8 cellular contexts compared by ENCODE assay signal in the genomic region with DNA sequence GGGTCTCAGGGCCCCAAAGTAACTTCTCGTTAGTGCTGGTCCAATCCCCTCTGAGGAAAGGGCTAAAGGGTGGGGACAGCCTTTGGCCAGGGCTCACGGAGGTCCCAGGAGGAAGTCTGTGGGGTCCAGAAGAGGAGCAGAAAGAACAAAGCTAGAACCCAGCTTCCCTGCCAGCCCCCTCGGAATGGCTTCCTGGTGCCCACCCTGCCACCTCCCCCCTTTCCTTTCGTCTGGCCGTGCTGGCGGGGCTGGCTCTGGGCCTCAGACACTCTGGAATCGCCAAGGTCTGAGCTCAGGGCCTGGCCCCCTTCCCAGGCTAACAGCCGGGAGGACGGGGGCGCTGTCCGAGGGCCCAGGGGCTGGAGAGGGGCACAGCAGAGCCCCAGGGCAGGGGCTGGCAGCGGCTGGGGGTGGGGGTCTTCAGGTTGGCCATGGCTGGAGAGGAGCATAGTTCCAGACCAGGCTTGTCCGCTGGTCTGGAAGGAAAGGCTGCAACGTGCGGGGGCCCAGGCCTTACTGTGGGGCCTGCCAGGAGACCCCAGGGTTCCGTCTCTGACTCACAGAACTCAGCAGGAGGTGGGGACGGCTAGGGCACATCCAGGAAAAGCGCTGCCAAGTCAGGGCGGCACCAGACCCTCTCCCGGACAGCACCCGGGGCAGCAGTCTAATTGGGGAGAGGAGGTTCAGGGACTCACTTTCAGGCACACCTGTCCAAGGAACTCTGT. TPM values are rescaled to one million over a fixed set of nuclear protein-coding genes. Genes with fewer than 3 reads are reported as not detected.
DNase-seq lines count a peak whose midpoint lies in the region; ATAC-seq, FAIRE-seq and TF ChIP-seq lines count a peak whose summit lies in the region.

No MANE protein-coding gene starts in this region.

- peak overlapping the region; percentile 89 for H3K9ac ChIP-seq in HepG2 (ENCODE audit: insufficient read depth, low read depth, low read length)

- TF ChIP-seq CTCF in brain microvascular endothelial cell (IDR thresholded peaks at IDR 0.05; ENCODE audit: low read depth, low read length, missing control alignments) (no peak), HepG2 (CRISPR knock-in tag; IDR thresholded peaks at IDR 0.05) (peak; percentile 53)

- peaks cover 69% of the 10 kb centered on the region for H3K4me1 Mint-ChIP-seq in activated T-cell treated with anti-CD3 and anti-CD28 coated beads, Interleukin-2, amount 50 U/mL, for 24 hours (ENCODE audit: low read depth)

- H3K4me3 ChIP-seq in brain microvascular endothelial cell (ENCODE audit: low read depth, low read length), result peak overlapping the region; percentile 29
- H3K4me3 ChIP-seq in HepG2 (replicated peaks in 1 of 3; ENCODE audit: insufficient read depth in 1 of 3, low read depth in 2 of 3, low read length in 3 of 3), result peak overlapping the region; percentile 74 to 89 (median 87)

- H3K4me3 Mint-ChIP-seq in activated T-cell treated with anti-CD3 and anti-CD28 coated beads, Interleukin-2, amount 50 U/mL, for 24 hours, result peak overlapping the region; percentile 63

- TF ChIP-seq EP300 in HepG2 (IDR thresholded peaks at IDR 0.05; ENCODE audit: low read depth in 2 of 2, low read length in 2 of 2) (no peak), HepG2 (CRISPR knock-in tag; IDR thresholded peaks at IDR 0.05; ENCODE audit: borderline replicate concordance) (no peak)

- H2AFZ ChIP-seq in HepG2 (ENCODE audit: low read length), result no peak overlapping the region

- CTCF ChIA-PET in HepG2 (lab: Yijun Ruan, JAX; ENCODE audit: low intra/inter-chr PET ratio, low total read pairs), result no interaction called here

- WGBS in HepG2 (ENCODE audit: low lambda C conversion rate), result 15% methylated on average over 8 of the region's 21 CpGs

- no peaks in the 10 kb centered on the region for H3K9me3 ChIP-seq in HepG2 (ENCODE audit: low read length)

- no peak for TF ChIP-seq RAD21 in HepG2 (CRISPR knock-in tag; IDR thresholded peaks at IDR 0.05)

- peak overlapping the region; percentile 89 for H3K27ac ChIP-seq in brain microvascular endothelial cell
- H3K27ac ChIP-seq in HepG2 (ENCODE audit: extremely low read length, insufficient read depth, low read length), result peak overlapping the region; percentile 73
- H3K27ac ChIP-seq in temporal lobe (ENCODE audit: low read depth, low read length), result peak overlapping the region; percentile 98

- no peak for FAIRE-seq in HepG2 (lab: Jason Lieb, UNC)

- peaks cover under 1% of the 10 kb centered on the region for H3K36me3 ChIP-seq in brain microvascular endothelial cell (replicated peaks)
- H3K36me3 ChIP-seq in HepG2 (replicated peaks in 1 of 2; ENCODE audit: control insufficient read depth in 1 of 2, insufficient read depth in 2 of 2, low read length in 2 of 2), result no peaks in the 10 kb centered on the region; a peak in 1 of 5 replicates

- in situ Hi-C loops in brain microvascular endothelial cell (cut with HindIII; ENCODE audit: low pct_ligation_motif_present, low sequenced_read_pairs) (no loop called here), HepG2 (cut with HindIII; ENCODE audit: extremely low pct_ligation_motif_present, low pct_unique_long_range_greater_than_20kb) (loop anchor here (10.0 kb wide), 1 partner anchor 296 kb away; a partner anchor contains a TSS)

- TF ChIP-seq POLR2A in HepG2 (IDR thresholded peaks at IDR 0.05; ENCODE audit: insufficient read depth in 1 of 2, low read depth in 2 of 2, low read length in 2 of 2), result no peak

- H3K27me3 Mint-ChIP-seq in activated T-cell treated with anti-CD3 and anti-CD28 coated beads, Interleukin-2, amount 50 U/mL, for 24 hours, result no peaks in the 10 kb centered on the region

- peaks cover 3% of the 10 kb centered on the region; the same call in 1 of the 2 replicates for H4K20me1 ChIP-seq in HepG2 (ENCODE audit: insufficient read depth, low read length)

- ATAC-seq in HepG2, result peak; percentile 13
- ATAC-seq in HG02870 (IDR thresholded peaks at IDR 0.05; ENCODE audit: unreplicated experiment), result no peak

- POLR2A ChIA-PET in HepG2 (lab: Yijun Ruan, JAX), result interaction anchor here (0.8 to 3.4 kb wide), 8 partner anchors 8 to 139 kb away, joined by 3 to 34 read pairs (median 6); a partner anchor contains a TSS

- peaks cover 8% of the 10 kb centered on the region for H3K79me2 ChIP-seq in HepG2 (ENCODE audit: insufficient read depth, low read length)

- H3K27me3 ChIP-seq in brain microvascular endothelial cell (replicated peaks) (no peaks in the 10 kb centered on the region), HepG2 (ENCODE audit: control insufficient read depth in 1 of 2, insufficient read depth in 2 of 2, low read length in 2 of 2) (no peaks in the 10 kb centered on the region)

- H3K36me3 Mint-ChIP-seq in activated T-cell treated with anti-CD3 and anti-CD28 coated beads, Interleukin-2, amount 50 U/mL, for 24 hours (ENCODE audit: low read depth), result no peaks in the 10 kb centered on the region

- peak overlapping the region; percentile 97 for H3K4me2 ChIP-seq in HepG2 (ENCODE audit: low read depth, low read length)

- BruUV-seq in HepG2 (replicated peaks; lab: Mats Ljungman, UMichigan), result TSS peak; percentile 86

- no peak for DNase-seq in activated T-cell treated with anti-CD3 and anti-CD28 coated beads, Interleukin-2, amount 50 U/mL, for 24 hours
- DNase-seq in activated T-cell treated with anti-CD3 and anti-CD28 coated beads for 4 hours (no peak), brain microvascular endothelial cell (peak; percentile 41), HepG2 (ENCODE audit: low spot score) (no peak), SK-N-DZ (ENCODE audit: low spot score) (no peak), NOMO-1 (lab: John Stamatoyannopoulos, UW; ENCODE audit: unreplicated experiment in 2 of 2) (no peak)

- intact Hi-C loops in HepG2 (cut with micrococcal nuclease; ENCODE audit: unreplicated experiment), result no loop called here

- H3K4me1 ChIP-seq in HepG2 (ENCODE audit: insufficient read depth, low read length), result peaks cover 78% of the 10 kb centered on the region

- H3K27ac Mint-ChIP-seq in activated T-cell treated with anti-CD3 and anti-CD28 coated beads, Interleukin-2, amount 50 U/mL, for 24 hours, result peak overlapping the region; percentile 87

- H3K9me3 Mint-ChIP-seq in activated T-cell treated with anti-CD3 and anti-CD28 coated beads, Interleukin-2, amount 50 U/mL, for 24 hours, result no peaks in the 10 kb centered on the region

RNA-seq across cellular contexts. Expression of a gene that starts 0.8 kb away (rescaled TPM):
- 4.2 and 12.2 TPM in 2 replicates for total RNA-seq in HepG2 (2016; rRNA removed; fragmentation: Illumina TruSeq; extraction: Trizol)
- total RNA-seq in HepG2 (2016; cell fraction: cytosol; rRNA removed; fragmentation: Illumina TruSeq; extraction: Trizol; ENCODE audit: low read depth), result 3.8 and 4.6 TPM in 2 replicates
- 3.1 and 14.2 TPM in 2 replicates for total RNA-seq in HepG2 (2016; cell fraction: insoluble cytoplasmic fraction; rRNA removed; fragmentation: Illumina TruSeq; extraction: Trizol)
- total RNA-seq in HepG2 (2016; cell fraction: membrane; rRNA removed; fragmentation: Illumina TruSeq; extraction: Trizol), result 6.5 and 7.6 TPM in 2 replicates
- total RNA-seq in HepG2 (2016; cell fraction: nucleus; rRNA removed; fragmentation: Illumina TruSeq; extraction: Trizol), result 18.0 and 20.1 TPM in 2 replicates
- polyA plus RNA-seq in HepG2 (2011; rRNA removed), result 60.3 and 68.1 TPM in 2 replicates
- 16.4 and 24.6 TPM in 2 replicates for polyA plus RNA-seq in HepG2 (2011; cell fraction: cytosol; rRNA removed)
- polyA plus RNA-seq in HepG2 (2011; cell fraction: nucleus; rRNA removed), result 549 and 694 TPM in 2 replicates
- 41.0 and 45.6 TPM in 2 replicates for polyA plus RNA-seq in HepG2 (2012)
- 2.1 and 2.8 TPM in 2 replicates for polyA plus RNA-seq in HepG2 (2016; cell fraction: cytosol; fragmentation: Illumina TruSeq; extraction: Trizol; ENCODE audit: low read depth)
- polyA plus RNA-seq in HepG2 (2016; cell fraction: insoluble cytoplasmic fraction; fragmentation: Illumina TruSeq; extraction: Trizol; ENCODE audit: low read depth), result 7.3 and 9.4 TPM in 2 replicates
- 6.0 and 7.1 TPM in 2 replicates for polyA plus RNA-seq in HepG2 (2016; cell fraction: membrane; fragmentation: Illumina TruSeq; extraction: Trizol; ENCODE audit: low read depth)
- polyA plus RNA-seq in HepG2 (2016; cell fraction: nucleus; fragmentation: Illumina TruSeq; extraction: Trizol; ENCODE audit: insufficient read depth, low read depth), result 129 and 139 TPM in 2 replicates
- polyA minus RNA-seq in HepG2 (2011; rRNA and poly(A)+ RNA removed; ENCODE audit: low replicate concordance), result 12.7 and 25.1 TPM in 2 replicates
- polyA minus RNA-seq in HepG2 (2011; cell fraction: cytosol; rRNA and poly(A)+ RNA removed), result 13.7 and 23.3 TPM in 2 replicates
- 36.4 and 39.8 TPM in 2 replicates for polyA minus RNA-seq in HepG2 (2011; cell fraction: nucleus; rRNA and poly(A)+ RNA removed)
- total RNA-seq in temporal lobe, result 38.6 TPM
- 7.7 and 11.5 TPM in 2 replicates for polyA plus RNA-seq in SK-N-DZ (2014; cell fraction: cytosol; rRNA removed)
- polyA plus RNA-seq in SK-N-DZ (2014; cell fraction: nucleus; rRNA removed), result 41.4 and 60.9 TPM in 2 replicates

RNA-seq across cellular contexts. Expression of a gene that starts 11.3 kb away (rescaled TPM):
- total RNA-seq in HepG2 (2016; rRNA removed; fragmentation: Illumina TruSeq; extraction: Trizol) (34.0 and 40.0 TPM in 2 replicates), temporal lobe (20.7 TPM)
- total RNA-seq in HepG2 (2016; cell fraction: cytosol; rRNA removed; fragmentation: Illumina TruSeq; extraction: Trizol; ENCODE audit: low read depth), result 15.3 and 19.2 TPM in 2 replicates
- total RNA-seq in HepG2 (2016; cell fraction: insoluble cytoplasmic fraction; rRNA removed; fragmentation: Illumina TruSeq; extraction: Trizol), result 32.9 and 41.5 TPM in 2 replicates
- total RNA-seq in HepG2 (2016; cell fraction: membrane; rRNA removed; fragmentation: Illumina TruSeq; extraction: Trizol), result 16.0 and 17.9 TPM in 2 replicates
- 11.5 and 15.7 TPM in 2 replicates for total RNA-seq in HepG2 (2016; cell fraction: nucleus; rRNA removed; fragmentation: Illumina TruSeq; extraction: Trizol)
- 29.2 and 31.4 TPM in 2 replicates for polyA plus RNA-seq in HepG2 (2011; rRNA removed)
- 24.1 and 41.2 TPM in 2 replicates for polyA plus RNA-seq in HepG2 (2011; cell fraction: cytosol; rRNA removed)
- polyA plus RNA-seq in HepG2 (2011; cell fraction: nucleus; rRNA removed), result 48.9 and 54.8 TPM in 2 replicates
- 25.2 and 28.5 TPM in 2 replicates for polyA plus RNA-seq in HepG2 (2012)
- 26.6 and 28.0 TPM in 2 replicates for polyA plus RNA-seq in HepG2 (2016; cell fraction: cytosol; fragmentation: Illumina TruSeq; extraction: Trizol; ENCODE audit: low read depth)
- 42.9 and 46.1 TPM in 2 replicates for polyA plus RNA-seq in HepG2 (2016; cell fraction: insoluble cytoplasmic fraction; fragmentation: Illumina TruSeq; extraction: Trizol; ENCODE audit: low read depth)
- polyA plus RNA-seq in HepG2 (2016; cell fraction: membrane; fragmentation: Illumina TruSeq; extraction: Trizol; ENCODE audit: low read depth), result 23.7 and 24.4 TPM in 2 replicates
- 31.1 and 33.2 TPM in 2 replicates for polyA plus RNA-seq in HepG2 (2016; cell fraction: nucleus; fragmentation: Illumina TruSeq; extraction: Trizol; ENCODE audit: insufficient read depth, low read depth)
- 18.6 and 34.8 TPM in 2 replicates for polyA minus RNA-seq in HepG2 (2011; rRNA and poly(A)+ RNA removed; ENCODE audit: low replicate concordance)
- 8.6 and 11.3 TPM in 2 replicates for polyA minus RNA-seq in HepG2 (2011; cell fraction: cytosol; rRNA and poly(A)+ RNA removed)
- 12.0 and 19.5 TPM in 2 replicates for polyA minus RNA-seq in HepG2 (2011; cell fraction: nucleus; rRNA and poly(A)+ RNA removed)
- 68.9 and 74.6 TPM in 2 replicates for polyA plus RNA-seq in SK-N-DZ (2014; cell fraction: cytosol; rRNA removed)
- 51.2 and 87.1 TPM in 2 replicates for polyA plus RNA-seq in SK-N-DZ (2014; cell fraction: nucleus; rRNA removed)

RNA-seq across cellular contexts. Expression of a gene that starts 13.4 kb away (rescaled TPM):
- total RNA-seq in HepG2 (2016; rRNA removed; fragmentation: Illumina TruSeq; extraction: Trizol) (3.6 and 5.7 TPM in 2 replicates), temporal lobe (21.9 TPM)
- 7.8 and 8.7 TPM in 2 replicates for total RNA-seq in HepG2 (2016; cell fraction: cytosol; rRNA removed; fragmentation: Illumina TruSeq; extraction: Trizol; ENCODE audit: low read depth)
- 4.0 and 5.2 TPM in 2 replicates for total RNA-seq in HepG2 (2016; cell fraction: insoluble cytoplasmic fraction; rRNA removed; fragmentation: Illumina TruSeq; extraction: Trizol)
- 8.0 and 9.6 TPM in 2 replicates for total RNA-seq in HepG2 (2016; cell fraction: membrane; rRNA removed; fragmentation: Illumina TruSeq; extraction: Trizol)
- total RNA-seq in HepG2 (2016; cell fraction: nucleus; rRNA removed; fragmentation: Illumina TruSeq; extraction: Trizol), result 2.9 and 4.0 TPM in 2 replicates
- 8.0 and 11.5 TPM in 2 replicates for polyA plus RNA-seq in HepG2 (2011; rRNA removed)
- 5.8 and 9.6 TPM in 2 replicates for polyA plus RNA-seq in HepG2 (2011; cell fraction: cytosol; rRNA removed)
- polyA plus RNA-seq in HepG2 (2011; cell fraction: nucleus; rRNA removed), result 29.0 and 34.8 TPM in 2 replicates
- 3.6 and 5.3 TPM in 2 replicates for polyA plus RNA-seq in HepG2 (2012)
- 19.5 and 20.4 TPM in 2 replicates for polyA plus RNA-seq in HepG2 (2016; cell fraction: cytosol; fragmentation: Illumina TruSeq; extraction: Trizol; ENCODE audit: low read depth)
- 7.9 and 9.1 TPM in 2 replicates for polyA plus RNA-seq in HepG2 (2016; cell fraction: insoluble cytoplasmic fraction; fragmentation: Illumina TruSeq; extraction: Trizol; ENCODE audit: low read depth)
- polyA plus RNA-seq in HepG2 (2016; cell fraction: membrane; fragmentation: Illumina TruSeq; extraction: Trizol; ENCODE audit: low read depth), result 15.3 and 15.7 TPM in 2 replicates
- 11.6 and 13.0 TPM in 2 replicates for polyA plus RNA-seq in HepG2 (2016; cell fraction: nucleus; fragmentation: Illumina TruSeq; extraction: Trizol; ENCODE audit: insufficient read depth, low read depth)
- 11.8 and 23.8 TPM in 2 replicates for polyA minus RNA-seq in HepG2 (2011; rRNA and poly(A)+ RNA removed; ENCODE audit: low replicate concordance)
- 1.9 and 4.2 TPM in 2 replicates for polyA minus RNA-seq in HepG2 (2011; cell fraction: cytosol; rRNA and poly(A)+ RNA removed)
- polyA minus RNA-seq in HepG2 (2011; cell fraction: nucleus; rRNA and poly(A)+ RNA removed), result 4.5 and 5.1 TPM in 2 replicates
- polyA plus RNA-seq in SK-N-DZ (2014; cell fraction: cytosol; rRNA removed), result 59.4 and 85.8 TPM in 2 replicates
- 44.3 and 61.6 TPM in 2 replicates for polyA plus RNA-seq in SK-N-DZ (2014; cell fraction: nucleus; rRNA removed)

RNA-seq across cellular contexts. Expression of a gene that starts 16.9 kb away (rescaled TPM):
- total RNA-seq in HepG2 (2016; rRNA removed; fragmentation: Illumina TruSeq; extraction: Trizol), result 5.4 and 10.6 TPM in 2 replicates
- 2.5 and 2.6 TPM in 2 replicates for total RNA-seq in HepG2 (2016; cell fraction: cytosol; rRNA removed; fragmentation: Illumina TruSeq; extraction: Trizol; ENCODE audit: low read depth)
- 3.9 and 9.7 TPM in 2 replicates for total RNA-seq in HepG2 (2016; cell fraction: insoluble cytoplasmic fraction; rRNA removed; fragmentation: Illumina TruSeq; extraction: Trizol)
- 3.4 TPM in 2 replicates for total RNA-seq in HepG2 (2016; cell fraction: membrane; rRNA removed; fragmentation: Illumina TruSeq; extraction: Trizol)
- total RNA-seq in HepG2 (2016; cell fraction: nucleus; rRNA removed; fragmentation: Illumina TruSeq; extraction: Trizol), result 7.8 and 8.4 TPM in 2 replicates
- 8.3 and 14.4 TPM in 2 replicates for polyA plus RNA-seq in HepG2 (2011; rRNA removed)
- 7.1 and 10.0 TPM in 2 replicates for polyA plus RNA-seq in HepG2 (2011; cell fraction: cytosol; rRNA removed)
- polyA plus RNA-seq in HepG2 (2011; cell fraction: nucleus; rRNA removed), result 74.9 and 85.5 TPM in 2 replicates
- 9.8 and 10.7 TPM in 2 replicates for polyA plus RNA-seq in HepG2 (2012)
- 0.58 and 0.94 TPM in 2 replicates for polyA plus RNA-seq in HepG2 (2016; cell fraction: cytosol; fragmentation: Illumina TruSeq; extraction: Trizol; ENCODE audit: low read depth)
- 4.6 and 5.1 TPM in 2 replicates for polyA plus RNA-seq in HepG2 (2016; cell fraction: insoluble cytoplasmic fraction; fragmentation: Illumina TruSeq; extraction: Trizol; ENCODE audit: low read depth)
- polyA plus RNA-seq in HepG2 (2016; cell fraction: membrane; fragmentation: Illumina TruSeq; extraction: Trizol; ENCODE audit: low read depth), result 0.79 and 1.3 TPM in 2 replicates
- 27.0 and 30.2 TPM in 2 replicates for polyA plus RNA-seq in HepG2 (2016; cell fraction: nucleus; fragmentation: Illumina TruSeq; extraction: Trizol; ENCODE audit: insufficient read depth, low read depth)
- polyA minus RNA-seq in HepG2 (2011; rRNA and poly(A)+ RNA removed; ENCODE audit: low replicate concordance), result 23.3 and 45.1 TPM in 2 replicates
- 7.6 and 13.2 TPM in 2 replicates for polyA minus RNA-seq in HepG2 (2011; cell fraction: cytosol; rRNA and poly(A)+ RNA removed)
- 6.4 and 11.8 TPM in 2 replicates for polyA minus RNA-seq in HepG2 (2011; cell fraction: nucleus; rRNA and poly(A)+ RNA removed)
- 14.0 TPM for total RNA-seq in temporal lobe
- 4.4 and 10.3 TPM in 2 replicates for polyA plus RNA-seq in SK-N-DZ (2014; cell fraction: cytosol; rRNA removed)
- polyA plus RNA-seq in SK-N-DZ (2014; cell fraction: nucleus; rRNA removed), result 6.3 and 10.7 TPM in 2 replicates

RNA-seq across cellular contexts. Expression of a gene that starts 34.1 kb away (rescaled TPM):
- total RNA-seq in HepG2 (2016; rRNA removed; fragmentation: Illumina TruSeq; extraction: Trizol) (61.7 and 65.9 TPM in 2 replicates), temporal lobe (34.2 TPM)
- 25.8 and 30.8 TPM in 2 replicates for total RNA-seq in HepG2 (2016; cell fraction: cytosol; rRNA removed; fragmentation: Illumina TruSeq; extraction: Trizol; ENCODE audit: low read depth)
- total RNA-seq in HepG2 (2016; cell fraction: insoluble cytoplasmic fraction; rRNA removed; fragmentation: Illumina TruSeq; extraction: Trizol), result 61.5 and 71.8 TPM in 2 replicates
- total RNA-seq in HepG2 (2016; cell fraction: membrane; rRNA removed; fragmentation: Illumina TruSeq; extraction: Trizol), result 42.4 and 48.2 TPM in 2 replicates
- total RNA-seq in HepG2 (2016; cell fraction: nucleus; rRNA removed; fragmentation: Illumina TruSeq; extraction: Trizol), result 43.2 and 44.5 TPM in 2 replicates
- polyA plus RNA-seq in HepG2 (2011; rRNA removed), result 103 and 122 TPM in 2 replicates
- polyA plus RNA-seq in HepG2 (2011; cell fraction: cytosol; rRNA removed), result 86.0 and 134 TPM in 2 replicates
- polyA plus RNA-seq in HepG2 (2011; cell fraction: nucleus; rRNA removed), result 217 and 274 TPM in 2 replicates
- polyA plus RNA-seq in HepG2 (2012), result 38.8 and 49.2 TPM in 2 replicates
- polyA plus RNA-seq in HepG2 (2016; cell fraction: cytosol; fragmentation: Illumina TruSeq; extraction: Trizol; ENCODE audit: low read depth), result 18.7 and 21.2 TPM in 2 replicates
- polyA plus RNA-seq in HepG2 (2016; cell fraction: insoluble cytoplasmic fraction; fragmentation: Illumina TruSeq; extraction: Trizol; ENCODE audit: low read depth), result 66.5 and 66.9 TPM in 2 replicates
- polyA plus RNA-seq in HepG2 (2016; cell fraction: membrane; fragmentation: Illumina TruSeq; extraction: Trizol; ENCODE audit: low read depth), result 31.2 and 33.8 TPM in 2 replicates
- polyA plus RNA-seq in HepG2 (2016; cell fraction: nucleus; fragmentation: Illumina TruSeq; extraction: Trizol; ENCODE audit: insufficient read depth, low read depth), result 90.8 and 91.5 TPM in 2 replicates
- polyA minus RNA-seq in HepG2 (2011; rRNA and poly(A)+ RNA removed; ENCODE audit: low replicate concordance), result 110 and 139 TPM in 2 replicates
- 43.9 and 59.3 TPM in 2 replicates for polyA minus RNA-seq in HepG2 (2011; cell fraction: cytosol; rRNA and poly(A)+ RNA removed)
- 34.2 and 36.4 TPM in 2 replicates for polyA minus RNA-seq in HepG2 (2011; cell fraction: nucleus; rRNA and poly(A)+ RNA removed)
- polyA plus RNA-seq in SK-N-DZ (2014; cell fraction: cytosol; rRNA removed), result 32.7 and 42.1 TPM in 2 replicates
- 92.4 and 96.0 TPM in 2 replicates for polyA plus RNA-seq in SK-N-DZ (2014; cell fraction: nucleus; rRNA removed)
